9 cellular contexts compared by ENCODE assay signal in genomic region chr22:28051787-28052356, GRCh38.
DNase-seq lines count a peak whose midpoint lies in the region; ATAC-seq and TF ChIP-seq lines count a peak whose summit lies in the region.
"Had no signal": no experiment of that assay in that cellular context is flagged by ENCODE, and none has a peak within 500 bp of the region (broad histone marks: within the 10 kb centered on the region; RNA-seq: fewer than 3 reads in every experiment).

No MANE protein-coding gene starts in this region.

- DNase-seq in DMS153 (lab: John Stamatoyannopoulos, UW) (peak; percentile 13), KBM-7 (peak; percentile 66), SK-N-MC (ENCODE audit: low read depth, low spot score) (peak; percentile 24), ecto neural progenitor cell (ENCODE audit: low spot score) (peak; percentile 83), lung microvascular endothelial cell (ENCODE audit: low read depth in 2 of 2) (peak; percentile 76 to 78), testis (peak; percentile 79), T-helper 17 cell (no peak)

- no peaks in the 10 kb centered on the region for H3K9me3 ChIP-seq in SK-N-MC (ENCODE audit: low read depth, low read length)
- no peaks in the 10 kb centered on the region for H3K9me3 ChIP-seq in testis
- no peaks in the 10 kb centered on the region for H3K9me3 ChIP-seq in T-helper 17 cell (ENCODE audit: control insufficient read depth, low read length, poor library complexity, severe bottlenecking)

- TF ChIP-seq CTCF in testis (IDR thresholded peaks at IDR 0.05) = peak; percentile 55 to 74 (median 61)

- H3K4me1 Mint-ChIP-seq in T-helper 17 cell = peaks cover 2% of the 10 kb centered on the region

- in situ Hi-C loops in KBM-7 (cut with MboI; ENCODE audit: low pct_unique_long_range_greater_than_20kb, low sequenced_read_pairs) = no loop called here

- H3K36me3 ChIP-seq in SK-N-MC (ENCODE audit: insufficient read depth, low read length) (no peaks in the 10 kb centered on the region), testis (ENCODE audit: low read depth, missing control alignments) (no peaks in the 10 kb centered on the region)

- peaks cover 6% of the 10 kb centered on the region for H3K4me1 ChIP-seq in testis

- no peak overlapping the region for H3K9ac ChIP-seq in SK-N-MC (ENCODE audit: insufficient read length)

- 59 to 68% methylated on average over 5 of the region's 5 CpGs for WGBS in testis, 2 donors

- H3K4me3 Mint-ChIP-seq in T-helper 17 cell = no peak overlapping the region

- no peak for TF ChIP-seq POLR2A in testis (IDR thresholded peaks at IDR 0.05)

- intact Hi-C loops in testis (cut with DNase I; ENCODE audit: low total_unique reads) = no loop called here

- H3K27ac Mint-ChIP-seq in T-helper 17 cell = no peak overlapping the region

- peaks cover 39% of the 10 kb centered on the region for H3K27me3 Mint-ChIP-seq in T-helper 17 cell

- H3K27ac ChIP-seq in SK-N-MC = no peak overlapping the region
- H3K27ac ChIP-seq in testis = peak overlapping the region in 1 of 2 donors; percentile 64
- H3K27ac ChIP-seq: skin epidermis had no signal

- H3K4me3 ChIP-seq in SK-N-MC (no peak overlapping the region), testis (no peak overlapping the region)
- H3K4me3 ChIP-seq: skin epidermis had no signal

- no peak for ATAC-seq in HG02642 (IDR thresholded peaks at IDR 0.05; ENCODE audit: poor library complexity, unreplicated experiment)
- no peak for ATAC-seq in T-helper 17 cell

- no peaks in the 10 kb centered on the region for H3K27me3 ChIP-seq in testis

- H3K36me3 Mint-ChIP-seq in T-helper 17 cell (ENCODE audit: low read depth) = no peaks in the 10 kb centered on the region

Comparison
In these comparisons a context has a peak if more than half of its experiments do, and no peak if none do; other contexts are left out.
1. DNase-seq: peak in DMS153 (single experiment), KBM-7 (single experiment), SK-N-MC (single experiment), ecto neural progenitor cell (single experiment), lung microvascular endothelial cell (2 of 2) and testis (single experiment); none in T-helper 17 cell (0 of 3).